Comparison of ENCODE assay signal across 16 cellular contexts in the genomic region with DNA sequence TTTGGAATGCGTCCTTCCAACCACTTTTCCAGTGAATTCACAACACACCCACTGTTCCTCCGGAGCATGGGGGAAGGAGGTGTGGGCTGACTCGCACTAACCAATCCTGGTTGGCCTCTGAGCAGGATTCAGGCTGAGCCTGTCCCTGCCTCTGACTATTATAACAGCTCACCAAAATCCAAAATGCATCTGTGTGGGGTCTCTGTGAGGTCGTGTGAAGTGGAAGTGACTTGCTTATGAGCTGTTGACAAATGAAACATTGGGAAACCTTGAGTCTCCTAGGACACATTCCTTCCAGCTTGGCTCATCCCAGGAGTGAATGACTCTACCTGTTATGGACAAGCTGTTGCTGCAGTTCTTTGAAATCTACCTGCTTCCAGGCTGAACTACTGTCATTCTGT. TPM values are rescaled to one million over a fixed set of nuclear protein-coding genes. Genes with fewer than 3 reads are reported as not detected.
DNase-seq lines count a peak whose midpoint lies in the region; ATAC-seq and TF ChIP-seq lines count a peak whose summit lies in the region.
"Had no signal": no experiment of that assay in that cellular context is flagged by ENCODE, and none has a peak within 500 bp of the region (broad histone marks: within the 10 kb centered on the region; RNA-seq: fewer than 3 reads in every experiment).

No MANE protein-coding gene starts in this region.

- H3K79me2 ChIP-seq in PC-9 (ENCODE audit: low read depth) (no peaks in the 10 kb centered on the region), neural progenitor cell (ENCODE audit: low read depth) (no peaks in the 10 kb centered on the region)

- peak overlapping the region; percentile 97 for H3K27ac ChIP-seq in PC-9
- no peak overlapping the region for H3K27ac ChIP-seq in endodermal cell (ENCODE audit: low read depth, low read length)
- H3K27ac ChIP-seq in neural progenitor cell = no peak overlapping the region
- H3K27ac ChIP-seq: esophagus squamous epithelium, psoas muscle, SK-N-MC had no signal

- peak; percentile 9 for DNase-seq in Caki2 (ENCODE audit: low read depth)
- DNase-seq in PC-9 = peak; percentile 58 to 97
- peak; percentile 68 for DNase-seq in endodermal cell
- DNase-seq in neural progenitor cell (ENCODE audit: low spot score) = peak; percentile 13
- no peak for DNase-seq in NK-92 treated with Interleukin-12 subunit alpha and Interleukin-12 subunit beta, amount 100 ng/mL, for 24 hours (lab: John Stamatoyannopoulos, UW)
- no peak for DNase-seq in stimulated activated CD4-positive, alpha-beta T cell treated with anti-CD3 and anti-CD28 coated beads, Interleukin-1b, Interleukin-23, amount 100 ng/mL, for 48 hours
- DNase-seq: esophagus squamous epithelium; KBM-7; mucosa of descending colon; NCI-H1930; NCI-H748 treated with DMSO at 0.1 percent for 48 hours; stimulated activated CD4-positive, alpha-beta T cell treated with anti-CD3 and anti-CD28 coated beads, Interleukin-4, amount 100 ng/mL, for 1 hour had no signal

- H3K9me2 ChIP-seq in PC-9 (ENCODE audit: insufficient read depth) = no peaks in the 10 kb centered on the region

- H3K9ac ChIP-seq in endodermal cell (ENCODE audit: extremely low read depth, low read length, poor library complexity, severe bottlenecking) (no peak overlapping the region), neural progenitor cell (no peak overlapping the region)

- H3K4me2 ChIP-seq in PC-9 (peak overlapping the region; percentile 54), neural progenitor cell (no peak overlapping the region)

- TF ChIP-seq CTCF in PC-9 (conservative IDR thresholded peaks at IDR 0.05) (no peak), endodermal cell (conservative IDR thresholded peaks at IDR 0.05) (no peak), neural progenitor cell (IDR thresholded peaks at IDR 0.05) (no peak)

- POLR2A ChIA-PET in PC-9 (lab: Charles Lee; ENCODE audit: unreplicated experiment) = interaction anchor here (0.6 to 0.7 kb wide), 3 partner anchors 78 to 692 kb away, joined by 3 to 5 read pairs (median 4); a partner anchor contains a TSS

- no TSS peak for BruUV-seq in PC-9 (replicated peaks; lab: Mats Ljungman, UMichigan)

- H3K4me1 ChIP-seq in PC-9 (replicated peaks; ENCODE audit: insufficient read depth) (peaks cover 47% of the 10 kb centered on the region), endodermal cell (ENCODE audit: control insufficient read depth, insufficient read depth, low read length) (peaks cover 3% of the 10 kb centered on the region), neural progenitor cell (peaks cover 16% of the 10 kb centered on the region)
- H3K4me1 ChIP-seq: psoas muscle had no signal

- no peaks in the 10 kb centered on the region for H3K36me3 Mint-ChIP-seq in endodermal cell (ENCODE audit: low read depth)
- no peaks in the 10 kb centered on the region for H3K36me3 Mint-ChIP-seq in neural progenitor cell

- H3K27me3 ChIP-seq in PC-9 (ENCODE audit: insufficient read depth, low read depth) (no peaks in the 10 kb centered on the region), endodermal cell (ENCODE audit: control insufficient read depth, insufficient read depth, low read length, poor library complexity, severe bottlenecking) (peaks cover 73% of the 10 kb centered on the region), neural progenitor cell (peaks cover 86% of the 10 kb centered on the region)

- H2AFZ ChIP-seq in PC-9 (no peak overlapping the region), neural progenitor cell (replicated peaks) (no peak overlapping the region)

- WGBS in endodermal cell (ENCODE audit: insufficient coverage in 1 of 2, insufficient read length in 1 of 2), 2 experiments = 46% methylated on average over 3 of the region's 4 CpGs; no CpG with 5 or more reads in 1 of the 2 experiments

- H3F3A ChIP-seq in PC-9 (ENCODE audit: insufficient read depth, low read depth) (peaks cover 36% of the 10 kb centered on the region), neural progenitor cell (ENCODE audit: low read depth) (peaks cover 5% of the 10 kb centered on the region)

- no peak overlapping the region for H3K27ac Mint-ChIP-seq in endodermal cell
- no peak overlapping the region for H3K27ac Mint-ChIP-seq in neural progenitor cell

- CTCF ChIA-PET in PC-9 (lab: Charles Lee) = interaction anchor here (0.6 to 1.2 kb wide), 3 partner anchors 16 to 72 kb away, joined by 3 read pairs; no protein-coding TSS in a partner anchor

- H4K20me1 ChIP-seq in PC-9 (ENCODE audit: insufficient read depth) (no peaks in the 10 kb centered on the region), neural progenitor cell (ENCODE audit: low read depth) (peaks cover 20% of the 10 kb centered on the region)

- H3K4me3 Mint-ChIP-seq in endodermal cell = no peak overlapping the region
- peak overlapping the region; percentile 58 for H3K4me3 Mint-ChIP-seq in neural progenitor cell

- H3K4me1 Mint-ChIP-seq in endodermal cell (peaks cover 16% of the 10 kb centered on the region), neural progenitor cell (peaks cover 27% of the 10 kb centered on the region)

- intact Hi-C loops in PC-9 (cut with micrococcal nuclease; ENCODE audit: unreplicated experiment) = loop anchor here (5.0 kb wide), 1 partner anchor 168 kb away; no protein-coding TSS in a partner anchor

- no peak for ATAC-seq in HG03175 (IDR thresholded peaks at IDR 0.05; ENCODE audit: unreplicated experiment)
- ATAC-seq in GM18511 (IDR thresholded peaks at IDR 0.05; ENCODE audit: unreplicated experiment) = no peak
- ATAC-seq: mucosa of descending colon, psoas muscle had no signal

- H3K27me3 Mint-ChIP-seq in endodermal cell (ENCODE audit: insufficient read depth) (peaks cover 87% of the 10 kb centered on the region), neural progenitor cell (ENCODE audit: insufficient read depth, low read depth) (peaks cover 45% of the 10 kb centered on the region)

- H3K36me3 ChIP-seq in PC-9 (ENCODE audit: low read depth) (no peaks in the 10 kb centered on the region), endodermal cell (ENCODE audit: control insufficient read depth, insufficient read depth, low read length) (no peaks in the 10 kb centered on the region), neural progenitor cell (no peaks in the 10 kb centered on the region)
- H3K36me3 ChIP-seq: esophagus squamous epithelium had no signal

- H3K9me3 ChIP-seq in PC-9 (ENCODE audit: insufficient read depth, low read depth) (no peaks in the 10 kb centered on the region), endodermal cell (ENCODE audit: control insufficient read depth, low read length) (no peaks in the 10 kb centered on the region), neural progenitor cell (ENCODE audit: low read depth) (no peaks in the 10 kb centered on the region)
- H3K9me3 ChIP-seq: esophagus squamous epithelium, mucosa of descending colon, psoas muscle had no signal

- no peaks in the 10 kb centered on the region for H3K9me3 Mint-ChIP-seq in endodermal cell
- peaks cover 3% of the 10 kb centered on the region for H3K9me3 Mint-ChIP-seq in neural progenitor cell

- in situ Hi-C loops in Caki2 (cut with HindIII; ENCODE audit: low pct_unique_long_range_greater_than_20kb, low sequenced_read_pairs) = no loop called here

- no peak overlapping the region; the same call in 1 of the 2 replicates for H3K4me3 ChIP-seq in PC-9
- no peak overlapping the region for H3K4me3 ChIP-seq in endodermal cell (ENCODE audit: low read length)
- H3K4me3 ChIP-seq in neural progenitor cell = no peak overlapping the region
- H3K4me3 ChIP-seq: mucosa of descending colon, psoas muscle, SK-N-MC had no signal

RNA-seq across cellular contexts. Expression of a gene that starts 1.5 kb away (rescaled TPM):
- total RNA-seq in Caki2 (2014; rRNA removed; shearing (Covaris generic); ENCODE audit: low replicate concordance) = not detected in 2 replicates
- total RNA-seq in PC-9 (2021) = not detected in 2 replicates
- not detected for total RNA-seq in endodermal cell
- polyA plus RNA-seq in endodermal cell (2013, experiment 1 of 2) = not detected
- polyA plus RNA-seq in endodermal cell (2013, experiment 2 of 2) = not detected
- not detected in 2 replicates for total RNA-seq in neural progenitor cell (ENCODE audit: low replicate concordance)

RNA-seq across cellular contexts. Expression of a gene that starts 52.4 kb away (rescaled TPM):
- 373 and 421 TPM in 2 replicates for total RNA-seq in Caki2 (2014; rRNA removed; shearing (Covaris generic); ENCODE audit: low replicate concordance)
- total RNA-seq in PC-9 (2021) = 42.2 and 47.9 TPM in 2 replicates
- total RNA-seq in endodermal cell = 10 to 100 TPM; 33.0 to 45.4 TPM
- 103 TPM for polyA plus RNA-seq in endodermal cell (2013, experiment 1 of 2)
- polyA plus RNA-seq in endodermal cell (2013, experiment 2 of 2) = 111 TPM
- total RNA-seq in neural progenitor cell (ENCODE audit: low replicate concordance) = 92.7 and 137 TPM in 2 replicates

Comparison
In these comparisons a context has a peak if more than half of its experiments do, and no peak if none do; other contexts are left out.
1. DNase-seq: peak in Caki2 (single experiment), PC-9 (2 of 2), endodermal cell (single experiment) and neural progenitor cell (single experiment); none in NK-92 treated with Interleukin-12 subunit alpha and Interleukin-12 subunit beta, amount 100 ng/mL, for 24 hours (single experiment) and stimulated activated CD4-positive, alpha-beta T cell treated with anti-CD3 and anti-CD28 coated beads, Interleukin-1b, Interleukin-23, amount 100 ng/mL, for 48 hours (single experiment).